ENCODE assay signal across 24 cellular contexts in genomic region chr3:73342077-73342476, GRCh38.
"Had no signal": no experiment of that assay in that cellular context is flagged by ENCODE, and none has a peak within 500 bp of the region (broad histone marks: within the 10 kb centered on the region; RNA-seq: fewer than 3 reads in every experiment).

No MANE protein-coding gene starts in this region.

- DNase-seq: hypothalamus; immature natural killer cell; kidney; lower lobe of right lung; mammary epithelial cell; mesenchymal stem cell; naive thymus-derived CD8-positive, alpha-beta T cell; occipital lobe; psoas muscle; stimulated activated CD4-positive, alpha-beta T cell treated with anti-CD3 and anti-CD28 coated beads, Interleukin-12 subunit alpha, Interleukin-12 subunit beta, amount 100 ng/mL, for 4 hours; stimulated activated CD4-positive, alpha-beta T cell treated with anti-CD3 and anti-CD28 coated beads, Interleukin-15, amount 100 ng/mL, for 24 hours; stimulated activated CD4-positive, alpha-beta T cell treated with anti-CD3 and anti-CD28 coated beads, Interleukin-2, amount 100 ng/mL, for 24 hours; stimulated activated CD4-positive, alpha-beta T cell treated with anti-CD3 and anti-CD28 coated beads, Interleukin-4, amount 100 ng/mL, for 1 hour; stimulated activated naive CD4-positive, alpha-beta T cell; substantia nigra; testis; thyroid gland; trophoblast cell; upper lobe of right lung had no signal

- H3K79me2 ChIP-seq: parathyroid adenoma had no signal

- H3K27ac ChIP-seq: lower lobe of right lung, neutrophil, parathyroid adenoma, psoas muscle, skin epidermis, testis, thyroid gland, upper lobe of right lung had no signal

- H3K4me3 ChIP-seq: lower lobe of right lung, psoas muscle, skin epidermis, testis, thyroid gland, upper lobe of right lung had no signal

- H3K9ac ChIP-seq: parathyroid adenoma had no signal

- H3K36me3 ChIP-seq: lower lobe of right lung, neutrophil, thyroid gland, upper lobe of right lung had no signal

- H2AFZ ChIP-seq: parathyroid adenoma had no signal

- H3K9me3 ChIP-seq: lower lobe of right lung, neutrophil, testis, thyroid gland, upper lobe of right lung had no signal

- H3K27me3 ChIP-seq: neutrophil, testis, thyroid gland, upper lobe of right lung had no signal

- H3K4me1 ChIP-seq: lower lobe of right lung, parathyroid adenoma, testis, thyroid gland, upper lobe of right lung had no signal

- ATAC-seq: lower lobe of right lung; naive thymus-derived CD8-positive, alpha-beta T cell; sciatic nerve; stimulated activated effector memory CD8-positive, alpha-beta T cell treated with anti-CD3 and anti-CD28 coated beads, Interleukin-12 subunit alpha, Interleukin-12 subunit beta, amount 100 ng/mL, for 72 hours; upper lobe of right lung had no signal
